Comparison of ENCODE assay signal across 15 cellular contexts in the genomic region with DNA sequence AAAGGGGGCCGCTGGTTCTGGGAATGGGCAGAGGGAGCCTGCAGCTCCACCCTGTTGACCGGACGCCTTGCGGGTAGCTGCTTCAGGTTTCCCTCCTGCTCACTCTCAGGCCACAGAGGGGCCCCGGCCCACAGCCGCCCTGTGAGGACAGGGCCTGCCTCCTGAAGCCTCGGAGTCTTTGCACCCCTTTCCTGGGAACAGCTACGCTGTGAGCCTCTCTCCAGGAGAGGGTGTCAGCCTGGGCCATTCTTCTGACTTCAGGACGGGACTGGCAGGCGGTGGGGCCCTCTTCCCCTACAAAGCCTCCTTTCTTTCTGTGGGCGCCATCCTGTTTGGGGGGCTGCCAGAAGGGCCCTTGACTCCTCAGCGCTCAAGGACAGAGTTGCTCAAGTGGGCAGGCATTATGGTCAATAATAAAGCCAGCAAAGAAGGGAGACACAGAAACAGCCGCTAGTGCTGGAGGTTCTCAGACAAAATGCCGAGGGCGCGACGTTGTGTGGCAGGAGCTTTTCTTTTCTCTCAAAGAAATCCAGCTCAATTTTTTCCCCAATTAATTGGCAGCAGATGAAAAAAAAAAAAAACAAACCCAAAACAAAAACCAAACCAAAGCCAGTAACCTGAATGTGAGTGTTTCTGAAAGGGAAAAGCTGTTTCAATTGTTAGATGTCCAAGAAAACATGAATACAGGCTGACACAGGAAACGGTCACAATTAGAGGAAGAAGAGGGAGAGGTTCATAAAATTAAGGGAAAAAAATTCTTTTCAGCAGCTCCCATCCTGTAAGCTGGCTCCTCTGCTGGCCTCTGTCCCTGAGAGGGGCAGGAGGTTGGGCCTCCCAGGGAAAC. TPM values are rescaled to one million over a fixed set of nuclear protein-coding genes. Genes with fewer than 3 reads are reported as not detected.
DNase-seq lines count a peak whose midpoint lies in the region; ATAC-seq and TF ChIP-seq lines count a peak whose summit lies in the region.
"Had no signal": no experiment of that assay in that cellular context is flagged by ENCODE, and none has a peak within 500 bp of the region (broad histone marks: within the 10 kb centered on the region; RNA-seq: fewer than 3 reads in every experiment).

No MANE protein-coding gene starts in this region.

- intact Hi-C loops in posterior vena cava (cut with DNase I) = loop anchor here in 1 of 2 donors (5.0 kb wide), 1 partner anchor 151 kb away; a partner anchor contains a TSS

- DNase-seq in Ammon's horn (ENCODE audit: low spot score) (peak; percentile 73), cardiac fibroblast (ENCODE audit: low read depth in 2 of 2) (peak; percentile 31 to 44), posterior vena cava (ENCODE audit: low spot score) (peak; percentile 74), ureter (ENCODE audit: low spot score) (no peak)
- DNase-seq in activated CD4-positive, CD25-positive, alpha-beta regulatory T cell (lab: John Stamatoyannopoulos, UW) = no peak
- DNase-seq: activated T-cell treated with anti-CD3 and anti-CD28 coated beads, Interleukin-2, amount 50 U/mL, for 24 hours; Kasumi-1; NCI-H2081 treated with DMSO at 0.1 percent for 48 hours; stimulated activated CD4-positive, alpha-beta T cell treated with anti-CD3 and anti-CD28 coated beads, Interleukin-12 subunit alpha, Interleukin-12 subunit beta, amount 100 ng/mL, for 4 hours; SW 1271 had no signal

- no peak for ATAC-seq in HG03460 (IDR thresholded peaks at IDR 0.05; ENCODE audit: unreplicated experiment)
- ATAC-seq in GM19023 (IDR thresholded peaks at IDR 0.05; ENCODE audit: unreplicated experiment) = no peak

- no peaks in the 10 kb centered on the region for H3K27me3 ChIP-seq in layer of hippocampus (ENCODE audit: control insufficient read depth, insufficient read depth, low read length)
- H3K27me3 ChIP-seq: vagina had no signal

- peak overlapping the region; percentile 58 for H3K27ac ChIP-seq in layer of hippocampus (ENCODE audit: low read depth, low read length)
- H3K27ac ChIP-seq: epithelial cell of prostate, vagina had no signal

- H3K4me3 ChIP-seq in cardiac fibroblast (replicated peaks in 1 of 2; ENCODE audit: low read depth in 2 of 2, low read length in 2 of 2) = no peak overlapping the region
- H3K4me3 ChIP-seq: vagina had no signal

- no peak for TF ChIP-seq CTCF in cardiac fibroblast (IDR thresholded peaks at IDR 0.05; ENCODE audit: low read depth, low read length)

RNA-seq across cellular contexts. Expression of a gene that starts 12.8 kb away (rescaled TPM):
- total RNA-seq in posterior vena cava = 10 to 100 TPM; 28.1 to 28.6 TPM
- total RNA-seq in ureter = 22.1 TPM

Comparison
In these comparisons a context has a peak if more than half of its experiments do, and no peak if none do; other contexts are left out.
1. DNase-seq: peak in Ammon's horn (single experiment), cardiac fibroblast (2 of 2) and posterior vena cava (single experiment); none in ureter (single experiment) and activated CD4-positive, CD25-positive, alpha-beta regulatory T cell (0 of 4).